In the genomic region with DNA sequence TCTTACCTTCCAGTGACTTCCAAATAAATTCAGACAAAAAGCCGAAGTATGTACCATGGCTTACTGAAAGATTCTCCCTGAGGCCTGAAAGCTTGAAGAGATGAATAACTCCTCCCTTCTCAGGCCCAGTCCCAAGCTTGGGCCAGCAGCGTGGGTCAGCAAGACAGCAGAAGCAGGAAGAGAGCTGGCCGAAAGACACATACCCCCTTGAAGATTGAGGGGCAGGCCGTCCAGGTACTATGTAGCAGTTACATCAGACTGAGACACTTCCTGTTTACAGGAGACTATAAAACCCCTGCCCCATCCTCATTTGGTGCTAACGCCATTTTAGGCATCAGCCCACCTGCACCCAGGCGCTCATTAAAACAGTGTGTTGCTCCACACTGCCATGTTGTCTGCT, we compare ENCODE assay signal across 21 cellular contexts. TPM values are rescaled to one million over a fixed set of nuclear protein-coding genes. Genes with fewer than 3 reads are reported as not detected.
DNase-seq lines count a peak whose midpoint lies in the region; ATAC-seq and TF ChIP-seq lines count a peak whose summit lies in the region.
"Had no signal": no experiment of that assay in that cellular context is flagged by ENCODE, and none has a peak within 500 bp of the region (broad histone marks: within the 10 kb centered on the region; RNA-seq: fewer than 3 reads in every experiment).

No MANE protein-coding gene starts in this region.

- WGBS in spleen, 5 donors: 48 to 70% (median 60%) methylated on average over 6 of the region's 6 CpGs
- WGBS in SK-N-SH (ENCODE audit: low lambda C conversion rate): 97% methylated on average over 6 of the region's 6 CpGs

- H3K27ac ChIP-seq in Karpas-422 (ENCODE audit: low read length) (no peak overlapping the region), spleen (peak overlapping the region in 6 of 8 donors; percentile 27 to 77 (median 62)), SK-N-SH (ENCODE audit: low read depth in 2 of 2, low read length in 1 of 2) (no peak overlapping the region)
- H3K27ac ChIP-seq: hepatocyte, psoas muscle, RWPE1, SK-N-MC had no signal

- no peak for TF ChIP-seq CTCF in spleen (IDR thresholded peaks at IDR 0.05 in 8 of 11, conservative IDR thresholded peaks at IDR 0.05 in 3 of 11)
- no peak for TF ChIP-seq CTCF in SK-N-SH (IDR thresholded peaks at IDR 0.05)

- no peak overlapping the region for H3K4me3 ChIP-seq in Karpas-422 (ENCODE audit: low read length)
- H3K4me3 ChIP-seq in spleen: no peak overlapping the region
- H3K4me3 ChIP-seq in H7 (ENCODE audit: insufficient read depth, low read depth, low read length): no peak overlapping the region
- H3K4me3 ChIP-seq in SK-N-SH (ENCODE audit: low read depth in 2 of 2, low read length in 1 of 2): no peak overlapping the region
- H3K4me3 ChIP-seq: GM12878, hepatocyte, psoas muscle, SK-N-MC, thyroid gland had no signal

- TF ChIP-seq POLR2A in spleen (IDR thresholded peaks at IDR 0.05): no peak

- intact Hi-C loops in spleen (cut with DNase I; ENCODE audit: low total_unique reads): no loop called here

- H3K27me3 Mint-ChIP-seq in activated naive CD8-positive, alpha-beta T cell treated with anti-CD3 and anti-CD28 coated beads, Interleukin-2, amount 50 U/mL, for 24 hours: no peaks in the 10 kb centered on the region

- H2AFZ ChIP-seq in Karpas-422 (ENCODE audit: low read length) (no peak overlapping the region), SK-N-SH (ENCODE audit: low read depth) (no peak overlapping the region)
- H2AFZ ChIP-seq: hepatocyte had no signal

- no peaks in the 10 kb centered on the region for H3K9me2 ChIP-seq in Karpas-422 (replicated peaks; ENCODE audit: insufficient read depth, low read length)
- no peaks in the 10 kb centered on the region for H3K9me2 ChIP-seq in SK-N-SH

- H3K9me3 ChIP-seq in Karpas-422 (ENCODE audit: low read length) (no peaks in the 10 kb centered on the region), spleen (no peaks in the 10 kb centered on the region), SK-N-SH (no peaks in the 10 kb centered on the region)
- H3K9me3 ChIP-seq: psoas muscle, thyroid gland had no signal

- POLR2A ChIA-PET in SK-N-SH (lab: Yijun Ruan, JAX): interaction anchor here (1.2 kb wide), 1 partner anchor 15 kb away, joined by 3 read pairs; a partner anchor contains a TSS

- H3K36me3 Mint-ChIP-seq in activated naive CD8-positive, alpha-beta T cell treated with anti-CD3 and anti-CD28 coated beads, Interleukin-2, amount 50 U/mL, for 24 hours (ENCODE audit: low read depth): peaks cover 37% of the 10 kb centered on the region

- no peak for TF ChIP-seq RAD21 in SK-N-SH (IDR thresholded peaks at IDR 0.05; ENCODE audit: low read length)

- peak overlapping the region; percentile 61 for H3K27ac Mint-ChIP-seq in activated naive CD8-positive, alpha-beta T cell treated with anti-CD3 and anti-CD28 coated beads, Interleukin-2, amount 50 U/mL, for 24 hours

- TF ChIP-seq EP300 in SK-N-SH (IDR thresholded peaks at IDR 0.05; ENCODE audit: borderline replicate concordance in 1 of 2, low read depth in 1 of 2, low read length in 1 of 2): no peak

- no peaks in the 10 kb centered on the region for H3F3A ChIP-seq in SK-N-SH (replicated peaks; ENCODE audit: insufficient read depth)

- H3K9ac ChIP-seq in Karpas-422 (ENCODE audit: low read length) (no peak overlapping the region), SK-N-SH (no peak overlapping the region)

- no peaks in the 10 kb centered on the region for H3K9me3 Mint-ChIP-seq in activated naive CD8-positive, alpha-beta T cell treated with anti-CD3 and anti-CD28 coated beads, Interleukin-2, amount 50 U/mL, for 24 hours

- peaks cover 49% of the 10 kb centered on the region for H3K4me1 Mint-ChIP-seq in activated naive CD8-positive, alpha-beta T cell treated with anti-CD3 and anti-CD28 coated beads, Interleukin-2, amount 50 U/mL, for 24 hours

- peaks cover 70% of the 10 kb centered on the region for H3K79me2 ChIP-seq in Karpas-422 (ENCODE audit: low read length)
- H3K79me2 ChIP-seq in SK-N-SH (ENCODE audit: insufficient read depth): peaks cover 3% of the 10 kb centered on the region; the same call in 1 of the 2 replicates

- H4K20me1 ChIP-seq in Karpas-422 (ENCODE audit: insufficient read depth, low read depth, low read length) (no peaks in the 10 kb centered on the region), SK-N-SH (ENCODE audit: insufficient read depth) (peaks cover 2% of the 10 kb centered on the region; the same call in 1 of the 2 replicates)

- H3K4me2 ChIP-seq in Karpas-422 (ENCODE audit: low read depth, low read length, poor library complexity, severe bottlenecking): no peak overlapping the region
- no peak overlapping the region for H3K4me2 ChIP-seq in SK-N-SH
- H3K4me2 ChIP-seq: hepatocyte had no signal

- H3K4me1 ChIP-seq in Karpas-422 (ENCODE audit: low read length) (peaks cover 9% of the 10 kb centered on the region), spleen (peaks cover 0 to 35% (median 17%) of the 10 kb centered on the region in 6 donors), SK-N-SH (ENCODE audit: control insufficient read depth in 1 of 2, insufficient read depth in 2 of 2, low read depth in 1 of 2, low read length in 1 of 2) (no peaks in the 10 kb centered on the region; a peak in 1 of 4 replicates)
- H3K4me1 ChIP-seq: psoas muscle had no signal

- DNase-seq in stimulated activated CD4-positive, alpha-beta T cell treated with anti-CD3 and anti-CD28 coated beads, Interleukin-15, amount 100 ng/mL, for 24 hours: peak; percentile 6
- no peak for DNase-seq in stimulated activated CD4-positive, alpha-beta T cell treated with anti-CD3 and anti-CD28 coated beads, Interleukin-12 subunit alpha, Interleukin-12 subunit beta, amount 100 ng/mL, for 4 hours
- DNase-seq in Karpas-422: peak; percentile 39
- DNase-seq in activated naive CD8-positive, alpha-beta T cell treated with anti-CD3 and anti-CD28 coated beads, Interleukin-2, amount 50 U/mL, for 24 hours: no peak
- no peak for DNase-seq in spleen
- DNase-seq in H7: no peak
- DNase-seq in SK-N-SH: no peak
- DNase-seq: activated gamma-delta T cell treated with Interleukin-2 at 50 U/mL for 16 hours; DMS79 treated with DMSO at 0.1 percent for 48 hours; NCI-H1436 treated with DMSO at 0.1 percent for 48 hours; NCI-H2171; NCI-H526 treated with DMSO at 0.1 percent for 48 hours; psoas muscle; stimulated activated CD4-positive, alpha-beta T cell treated with anti-CD3 and anti-CD28 coated beads, Interleukin-1b, Interleukin-23, amount 100 ng/mL, for 48 hours; T1000; thyroid gland had no signal

- H3K36me3 ChIP-seq in Karpas-422 (ENCODE audit: insufficient read depth, low read length) (peaks cover 22% of the 10 kb centered on the region), spleen (peaks cover 0 to 70% (median 17%) of the 10 kb centered on the region in 6 donors), H7 (replicated peaks; ENCODE audit: control insufficient read depth, insufficient read depth, low read length) (no peaks in the 10 kb centered on the region; the same call in 1 of the 2 replicates), SK-N-SH (replicated peaks in 1 of 2; ENCODE audit: control insufficient read depth in 1 of 2, insufficient read depth in 2 of 2, low read length in 1 of 2) (peaks cover 10 to 11% of the 10 kb centered on the region in 2 experiments)

- H3K4me3 Mint-ChIP-seq in activated naive CD8-positive, alpha-beta T cell treated with anti-CD3 and anti-CD28 coated beads, Interleukin-2, amount 50 U/mL, for 24 hours: no peak overlapping the region

- no peaks in the 10 kb centered on the region for H3K27me3 ChIP-seq in Karpas-422 (ENCODE audit: low read length)
- H3K27me3 ChIP-seq in spleen (replicated peaks in 1 of 7): no peaks in the 10 kb centered on the region
- H3K27me3 ChIP-seq in H7 (ENCODE audit: control insufficient read depth, insufficient read depth, low read length): no peaks in the 10 kb centered on the region
- no peaks in the 10 kb centered on the region for H3K27me3 ChIP-seq in SK-N-SH (ENCODE audit: insufficient read depth)
- H3K27me3 ChIP-seq: hepatocyte, thyroid gland had no signal

- CTCF ChIA-PET in SK-N-SH (lab: Yijun Ruan, JAX): no interaction called here

- ATAC-seq in activated naive CD8-positive, alpha-beta T cell treated with anti-CD3 and anti-CD28 coated beads, Interleukin-2, amount 50 U/mL, for 24 hours: no peak
- ATAC-seq in HG02678 (IDR thresholded peaks at IDR 0.05; ENCODE audit: unreplicated experiment): no peak
- ATAC-seq: GM12878, psoas muscle had no signal

TF ChIP-seq in SK-N-SH, 30 proteins besides CTCF, POLR2A, EP300 and RAD21:
- TF ChIP-seq SIN3A (IDR thresholded peaks at IDR 0.05; ENCODE audit: borderline replicate concordance, low read depth, low read length): no peak
- no peak for TF ChIP-seq TAF1 (IDR thresholded peaks at IDR 0.05; ENCODE audit: borderline replicate concordance, low read depth, low read length)

RNA-seq across cellular contexts. Expression of a gene that starts 15.0 kb away (rescaled TPM):
- 150 and 188 TPM in 2 replicates for total RNA-seq in Karpas-422 (2014; rRNA removed; shearing (Covaris generic); ENCODE audit: low replicate concordance)
- total RNA-seq in spleen: 100 to 1,000 TPM in 2 of 7 donors, 10 to 100 TPM in 5; 65.1 to 118 (median 91.2) TPM
- polyA plus RNA-seq in spleen: 100 to 1,000 TPM in 2 of 3 donors, 10 to 100 TPM in 1; 92.0 to 150 (median 145) TPM
- total RNA-seq in H7 (2014; rRNA removed; shearing (Covaris generic)): 89.0 and 119 TPM in 2 replicates
- polyA plus RNA-seq in SK-N-SH (2012; rRNA removed): 106 and 130 TPM in 2 replicates
- polyA plus RNA-seq in SK-N-SH (2012; cell fraction: cytosol; rRNA removed): 156 and 173 TPM in 2 replicates
- polyA plus RNA-seq in SK-N-SH (2012; cell fraction: nucleus; rRNA removed): 22.6 and 36.1 TPM in 2 replicates

Comparison
In these comparisons a context has a peak if more than half of its experiments do, and no peak if none do; other contexts are left out.
1. DNase-seq: peak in stimulated activated CD4-positive, alpha-beta T cell treated with anti-CD3 and anti-CD28 coated beads, Interleukin-15, amount 100 ng/mL, for 24 hours (single experiment) and Karpas-422 (single experiment); none in stimulated activated CD4-positive, alpha-beta T cell treated with anti-CD3 and anti-CD28 coated beads, Interleukin-12 subunit alpha, Interleukin-12 subunit beta, amount 100 ng/mL, for 4 hours (single experiment), activated naive CD8-positive, alpha-beta T cell treated with anti-CD3 and anti-CD28 coated beads, Interleukin-2, amount 50 U/mL, for 24 hours (single experiment), spleen (single experiment), H7 (single experiment) and SK-N-SH (single experiment).
2. H3K27ac ChIP-seq: peak in spleen (6 of 8); none in Karpas-422 (single experiment) and SK-N-SH (0 of 2).